Comparison of ENCODE assay signal across 1 cellular context in the genomic region with DNA sequence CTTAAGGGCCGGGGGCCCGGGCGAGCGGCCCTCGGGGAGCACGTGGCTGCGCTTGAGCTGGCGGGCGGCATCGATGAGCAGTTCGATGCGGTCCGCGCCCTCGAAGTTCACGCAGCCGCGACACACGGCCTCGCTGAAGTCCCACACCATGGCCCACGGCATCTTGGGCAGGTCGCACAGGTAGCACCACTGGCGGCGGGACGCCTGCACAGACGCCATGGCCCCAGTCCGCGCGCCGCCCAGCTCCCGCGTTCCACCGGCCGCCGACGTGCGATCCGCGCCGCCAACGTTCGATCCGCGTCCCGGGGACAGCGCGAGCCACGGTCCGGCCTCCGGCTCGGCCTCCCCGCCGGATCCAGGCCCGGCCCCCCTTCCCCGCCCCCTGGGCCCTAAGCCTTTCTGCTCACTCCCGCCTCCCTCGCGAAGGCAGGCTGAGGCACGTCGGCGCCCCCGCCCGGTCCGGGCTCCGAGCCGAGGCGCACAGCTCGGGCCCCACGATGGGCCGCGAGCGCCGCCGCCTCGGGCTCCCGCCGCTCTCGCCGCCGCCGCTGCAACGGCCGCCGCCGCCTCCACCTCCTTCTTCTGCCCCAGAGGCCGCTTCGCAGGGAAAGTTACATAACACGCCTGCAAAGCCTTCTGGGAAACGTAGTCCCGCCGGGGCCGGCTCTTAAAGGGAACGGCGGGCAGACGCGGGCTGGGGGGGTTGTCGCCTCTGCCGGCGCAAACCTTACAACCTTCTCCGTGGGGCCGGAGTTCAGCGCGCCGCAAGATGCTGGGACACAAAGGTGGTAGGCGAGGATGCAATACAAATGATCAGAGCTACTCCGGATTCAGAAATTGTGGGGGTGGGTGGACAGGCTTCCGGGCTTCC.
TF ChIP-seq lines count a peak whose summit lies in the region.

A gene with protein sequence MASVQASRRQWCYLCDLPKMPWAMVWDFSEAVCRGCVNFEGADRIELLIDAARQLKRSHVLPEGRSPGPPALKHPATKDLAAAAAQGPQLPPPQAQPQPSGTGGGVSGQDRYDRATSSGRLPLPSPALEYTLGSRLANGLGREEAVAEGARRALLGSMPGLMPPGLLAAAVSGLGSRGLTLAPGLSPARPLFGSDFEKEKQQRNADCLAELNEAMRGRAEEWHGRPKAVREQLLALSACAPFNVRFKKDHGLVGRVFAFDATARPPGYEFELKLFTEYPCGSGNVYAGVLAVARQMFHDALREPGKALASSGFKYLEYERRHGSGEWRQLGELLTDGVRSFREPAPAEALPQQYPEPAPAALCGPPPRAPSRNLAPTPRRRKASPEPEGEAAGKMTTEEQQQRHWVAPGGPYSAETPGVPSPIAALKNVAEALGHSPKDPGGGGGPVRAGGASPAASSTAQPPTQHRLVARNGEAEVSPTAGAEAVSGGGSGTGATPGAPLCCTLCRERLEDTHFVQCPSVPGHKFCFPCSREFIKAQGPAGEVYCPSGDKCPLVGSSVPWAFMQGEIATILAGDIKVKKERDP (minus strand): TSS at position 586 of the 871 bp plus-strand sequence. CDS start 367 bp downstream, at position 219.

TF ChIP-seq in K562, 482 proteins besides CTCF, POLR2A, EP300 and RAD21 (continued from another document and continues in another):
- TF ChIP-seq, protein P1, sequence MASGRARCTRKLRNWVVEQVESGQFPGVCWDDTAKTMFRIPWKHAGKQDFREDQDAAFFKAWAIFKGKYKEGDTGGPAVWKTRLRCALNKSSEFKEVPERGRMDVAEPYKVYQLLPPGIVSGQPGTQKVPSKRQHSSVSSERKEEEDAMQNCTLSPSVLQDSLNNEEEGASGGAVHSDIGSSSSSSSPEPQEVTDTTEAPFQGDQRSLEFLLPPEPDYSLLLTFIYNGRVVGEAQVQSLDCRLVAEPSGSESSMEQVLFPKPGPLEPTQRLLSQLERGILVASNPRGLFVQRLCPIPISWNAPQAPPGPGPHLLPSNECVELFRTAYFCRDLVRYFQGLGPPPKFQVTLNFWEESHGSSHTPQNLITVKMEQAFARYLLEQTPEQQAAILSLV (tag; IDR thresholded peaks at IDR 0.05), result no peak
- TF ChIP-seq ZNF311 (CRISPR knock-in tag; IDR thresholded peaks at IDR 0.05), result no peak
- TF ChIP-seq SMAD1 (IDR thresholded peaks at IDR 0.05; ENCODE audit: low read depth, low read length, partially characterized antibody), result peak; percentile 96
- TF ChIP-seq TFAM (CRISPR knock-in tag; conservative IDR thresholded peaks at IDR 0.05), result no peak
- no peak for TF ChIP-seq SMARCE1 (IDR thresholded peaks at IDR 0.05)
- TF ChIP-seq, protein P2, sequence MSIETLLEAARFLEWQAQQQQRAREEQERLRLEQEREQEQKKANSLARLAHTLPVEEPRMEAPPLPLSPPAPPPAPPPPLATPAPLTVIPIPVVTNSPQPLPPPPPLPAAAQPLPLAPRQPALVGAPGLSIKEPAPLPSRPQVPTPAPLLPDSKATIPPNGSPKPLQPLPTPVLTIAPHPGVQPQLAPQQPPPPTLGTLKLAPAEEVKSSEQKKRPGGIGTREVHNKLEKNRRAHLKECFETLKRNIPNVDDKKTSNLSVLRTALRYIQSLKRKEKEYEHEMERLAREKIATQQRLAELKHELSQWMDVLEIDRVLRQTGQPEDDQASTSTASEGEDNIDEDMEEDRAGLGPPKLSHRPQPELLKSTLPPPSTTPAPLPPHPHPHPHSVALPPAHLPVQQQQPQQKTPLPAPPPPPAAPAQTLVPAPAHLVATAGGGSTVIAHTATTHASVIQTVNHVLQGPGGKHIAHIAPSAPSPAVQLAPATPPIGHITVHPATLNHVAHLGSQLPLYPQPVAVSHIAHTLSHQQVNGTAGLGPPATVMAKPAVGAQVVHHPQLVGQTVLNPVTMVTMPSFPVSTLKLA (conservative IDR thresholded peaks at IDR 0.05), result peak in 1 of 2 experiments; percentile 29; a peak in 1 of 4 replicates
- no peak for TF ChIP-seq ZNF23 (CRISPR knock-in tag; IDR thresholded peaks at IDR 0.05)
- peak; percentile 57; the same call in 1 of the 2 replicates for TF ChIP-seq PHF8 (IDR thresholded peaks at IDR 0.05; ENCODE audit: borderline replicate concordance, low read length)
- TF ChIP-seq SIN3B (IDR thresholded peaks at IDR 0.05; ENCODE audit: low read depth), result peak; percentile 72
- TF ChIP-seq HMG20B (CRISPR knock-in tag; IDR thresholded peaks at IDR 0.05), result no peak
- TF ChIP-seq RBFOX2 (IDR thresholded peaks at IDR 0.05; ENCODE audit: low read depth, low read length), result peak; percentile 61
- TF ChIP-seq TCF3 (CRISPR knock-in tag; IDR thresholded peaks at IDR 0.05), result no peak
- TF ChIP-seq ZNF780A (CRISPR knock-in tag; IDR thresholded peaks at IDR 0.05), result no peak
- no peak for TF ChIP-seq ELF4 (CRISPR knock-in tag; IDR thresholded peaks at IDR 0.05)
- no peak for TF ChIP-seq TRIM28 (IDR thresholded peaks at IDR 0.05)
- no peak for TF ChIP-seq SMAD3 (CRISPR knock-in tag; conservative IDR thresholded peaks at IDR 0.05)
- no peak for TF ChIP-seq NR2F6 (CRISPR knock-in tag; IDR thresholded peaks at IDR 0.05)
- TF ChIP-seq, protein P3, sequence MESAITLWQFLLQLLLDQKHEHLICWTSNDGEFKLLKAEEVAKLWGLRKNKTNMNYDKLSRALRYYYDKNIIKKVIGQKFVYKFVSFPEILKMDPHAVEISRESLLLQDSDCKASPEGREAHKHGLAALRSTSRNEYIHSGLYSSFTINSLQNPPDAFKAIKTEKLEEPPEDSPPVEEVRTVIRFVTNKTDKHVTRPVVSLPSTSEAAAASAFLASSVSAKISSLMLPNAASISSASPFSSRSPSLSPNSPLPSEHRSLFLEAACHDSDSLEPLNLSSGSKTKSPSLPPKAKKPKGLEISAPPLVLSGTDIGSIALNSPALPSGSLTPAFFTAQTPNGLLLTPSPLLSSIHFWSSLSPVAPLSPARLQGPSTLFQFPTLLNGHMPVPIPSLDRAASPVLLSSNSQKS (CRISPR knock-in tag; IDR thresholded peaks at IDR 0.05), result no peak
- TF ChIP-seq, protein P4, sequence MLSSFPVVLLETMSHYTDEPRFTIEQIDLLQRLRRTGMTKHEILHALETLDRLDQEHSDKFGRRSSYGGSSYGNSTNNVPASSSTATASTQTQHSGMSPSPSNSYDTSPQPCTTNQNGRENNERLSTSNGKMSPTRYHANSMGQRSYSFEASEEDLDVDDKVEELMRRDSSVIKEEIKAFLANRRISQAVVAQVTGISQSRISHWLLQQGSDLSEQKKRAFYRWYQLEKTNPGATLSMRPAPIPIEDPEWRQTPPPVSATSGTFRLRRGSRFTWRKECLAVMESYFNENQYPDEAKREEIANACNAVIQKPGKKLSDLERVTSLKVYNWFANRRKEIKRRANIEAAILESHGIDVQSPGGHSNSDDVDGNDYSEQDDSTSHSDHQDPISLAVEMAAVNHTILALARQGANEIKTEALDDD (IDR thresholded peaks at IDR 0.05), result no peak
- TF ChIP-seq, protein P5, sequence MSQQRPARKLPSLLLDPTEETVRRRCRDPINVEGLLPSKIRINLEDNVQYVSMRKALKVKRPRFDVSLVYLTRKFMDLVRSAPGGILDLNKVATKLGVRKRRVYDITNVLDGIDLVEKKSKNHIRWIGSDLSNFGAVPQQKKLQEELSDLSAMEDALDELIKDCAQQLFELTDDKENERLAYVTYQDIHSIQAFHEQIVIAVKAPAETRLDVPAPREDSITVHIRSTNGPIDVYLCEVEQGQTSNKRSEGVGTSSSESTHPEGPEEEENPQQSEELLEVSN (IDR thresholded peaks at IDR 0.05; ENCODE audit: borderline replicate concordance in 1 of 2, extremely low read depth in 1 of 2, insufficient read depth in 1 of 2, insufficient read length in 1 of 2, low read depth in 1 of 2, low read length in 1 of 2, poor library complexity in 1 of 2, severe bottlenecking in 1 of 2), result peak; percentile 85 to 88
- no peak for TF ChIP-seq SNRNP70 (optimal IDR thresholded peaks at IDR 0.05; ENCODE audit: low read depth, low read length)
- no peak for TF ChIP-seq HDAC8 (tag; IDR thresholded peaks at IDR 0.05)
- TF ChIP-seq MCM7 (IDR thresholded peaks at IDR 0.05), result no peak
- no peak for TF ChIP-seq GTF2F1 (IDR thresholded peaks at IDR 0.05; ENCODE audit: low read depth, low read length)
- TF ChIP-seq SREBF2 (CRISPR knock-in tag; IDR thresholded peaks at IDR 0.05), result no peak
- no peak for TF ChIP-seq NFE2L1 (tag; IDR thresholded peaks at IDR 0.05; ENCODE audit: borderline replicate concordance, low read depth)
- TF ChIP-seq TRIM24 (IDR thresholded peaks at IDR 0.05), result peak in 1 of 2 experiments; percentile 18; a peak in 1 of 4 replicates
- TF ChIP-seq HDAC2 (IDR thresholded peaks at IDR 0.05), result peak; percentile 97; the same call in 1 of the 2 replicates
- TF ChIP-seq MTF1 (CRISPR knock-in tag; IDR thresholded peaks at IDR 0.05; ENCODE audit: borderline replicate concordance), result no peak
- TF ChIP-seq, protein P6, sequence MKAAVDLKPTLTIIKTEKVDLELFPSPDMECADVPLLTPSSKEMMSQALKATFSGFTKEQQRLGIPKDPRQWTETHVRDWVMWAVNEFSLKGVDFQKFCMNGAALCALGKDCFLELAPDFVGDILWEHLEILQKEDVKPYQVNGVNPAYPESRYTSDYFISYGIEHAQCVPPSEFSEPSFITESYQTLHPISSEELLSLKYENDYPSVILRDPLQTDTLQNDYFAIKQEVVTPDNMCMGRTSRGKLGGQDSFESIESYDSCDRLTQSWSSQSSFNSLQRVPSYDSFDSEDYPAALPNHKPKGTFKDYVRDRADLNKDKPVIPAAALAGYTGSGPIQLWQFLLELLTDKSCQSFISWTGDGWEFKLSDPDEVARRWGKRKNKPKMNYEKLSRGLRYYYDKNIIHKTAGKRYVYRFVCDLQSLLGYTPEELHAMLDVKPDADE (conservative IDR thresholded peaks at IDR 0.05; ENCODE audit: control insufficient read depth, low read depth, low read length), result peak; percentile 86
- no peak for TF ChIP-seq BRCA1 (IDR thresholded peaks at IDR 0.05)
- TF ChIP-seq BRCA1 (CRISPR knock-in tag; IDR thresholded peaks at IDR 0.05), result no peak
- no peak for TF ChIP-seq NR4A1 (CRISPR knock-in tag; IDR thresholded peaks at IDR 0.05)
- no peak for TF ChIP-seq NR4A1 (tag; IDR thresholded peaks at IDR 0.05)
- TF ChIP-seq CREM (IDR thresholded peaks at IDR 0.05; ENCODE audit: low read depth), result peak; percentile 85
- TF ChIP-seq SAFB (IDR thresholded peaks at IDR 0.05; ENCODE audit: borderline replicate concordance, low read depth, low read length), result peak; percentile 77
- TF ChIP-seq CBX1 (IDR thresholded peaks at IDR 0.05; ENCODE audit: low read depth), result no peak; the same call in 1 of the 2 replicates
- TF ChIP-seq SIN3A (IDR thresholded peaks at IDR 0.05; ENCODE audit: borderline replicate concordance in 2 of 2, control insufficient read depth in 1 of 2, low read depth in 2 of 2, low read length in 2 of 2), result peak in 1 of 2 experiments; percentile 4; a peak in 1 of 4 replicates
- TF ChIP-seq, protein P7, sequence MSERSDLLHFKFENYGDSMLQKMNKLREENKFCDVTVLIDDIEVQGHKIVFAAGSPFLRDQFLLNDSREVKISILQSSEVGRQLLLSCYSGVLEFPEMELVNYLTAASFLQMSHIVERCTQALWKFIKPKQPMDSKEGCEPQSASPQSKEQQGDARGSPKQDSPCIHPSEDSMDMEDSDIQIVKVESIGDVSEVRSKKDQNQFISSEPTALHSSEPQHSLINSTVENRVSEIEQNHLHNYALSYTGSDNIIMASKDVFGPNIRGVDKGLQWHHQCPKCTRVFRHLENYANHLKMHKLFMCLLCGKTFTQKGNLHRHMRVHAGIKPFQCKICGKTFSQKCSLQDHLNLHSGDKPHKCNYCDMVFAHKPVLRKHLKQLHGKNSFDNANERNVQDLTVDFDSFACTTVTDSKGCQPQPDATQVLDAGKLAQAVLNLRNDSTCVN (CRISPR knock-in tag; IDR thresholded peaks at IDR 0.05), result no peak
- TF ChIP-seq, protein P8, sequence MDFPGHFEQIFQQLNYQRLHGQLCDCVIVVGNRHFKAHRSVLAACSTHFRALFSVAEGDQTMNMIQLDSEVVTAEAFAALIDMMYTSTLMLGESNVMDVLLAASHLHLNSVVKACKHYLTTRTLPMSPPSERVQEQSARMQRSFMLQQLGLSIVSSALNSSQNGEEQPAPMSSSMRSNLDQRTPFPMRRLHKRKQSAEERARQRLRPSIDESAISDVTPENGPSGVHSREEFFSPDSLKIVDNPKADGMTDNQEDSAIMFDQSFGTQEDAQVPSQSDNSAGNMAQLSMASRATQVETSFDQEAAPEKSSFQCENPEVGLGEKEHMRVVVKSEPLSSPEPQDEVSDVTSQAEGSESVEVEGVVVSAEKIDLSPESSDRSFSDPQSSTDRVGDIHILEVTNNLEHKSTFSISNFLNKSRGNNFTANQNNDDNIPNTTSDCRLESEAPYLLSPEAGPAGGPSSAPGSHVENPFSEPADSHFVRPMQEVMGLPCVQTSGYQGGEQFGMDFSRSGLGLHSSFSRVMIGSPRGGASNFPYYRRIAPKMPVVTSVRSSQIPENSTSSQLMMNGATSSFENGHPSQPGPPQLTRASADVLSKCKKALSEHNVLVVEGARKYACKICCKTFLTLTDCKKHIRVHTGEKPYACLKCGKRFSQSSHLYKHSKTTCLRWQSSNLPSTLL (IDR thresholded peaks at IDR 0.05), result no peak
- no peak for TF ChIP-seq ZNF561 (CRISPR knock-in tag; conservative IDR thresholded peaks at IDR 0.05)
- TF ChIP-seq TBP (optimal IDR thresholded peaks at IDR 0.05; ENCODE audit: low read depth, low read length), result peak; percentile 45
- TF ChIP-seq, protein P9, sequence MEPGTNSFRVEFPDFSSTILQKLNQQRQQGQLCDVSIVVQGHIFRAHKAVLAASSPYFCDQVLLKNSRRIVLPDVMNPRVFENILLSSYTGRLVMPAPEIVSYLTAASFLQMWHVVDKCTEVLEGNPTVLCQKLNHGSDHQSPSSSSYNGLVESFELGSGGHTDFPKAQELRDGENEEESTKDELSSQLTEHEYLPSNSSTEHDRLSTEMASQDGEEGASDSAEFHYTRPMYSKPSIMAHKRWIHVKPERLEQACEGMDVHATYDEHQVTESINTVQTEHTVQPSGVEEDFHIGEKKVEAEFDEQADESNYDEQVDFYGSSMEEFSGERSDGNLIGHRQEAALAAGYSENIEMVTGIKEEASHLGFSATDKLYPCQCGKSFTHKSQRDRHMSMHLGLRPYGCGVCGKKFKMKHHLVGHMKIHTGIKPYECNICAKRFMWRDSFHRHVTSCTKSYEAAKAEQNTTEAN (CRISPR knock-in tag; IDR thresholded peaks at IDR 0.05), result no peak
- TF ChIP-seq TAF1 (IDR thresholded peaks at IDR 0.05; ENCODE audit: control insufficient read depth, extremely low read depth, insufficient read depth, low read length, severe bottlenecking), result peak; percentile 33
- TF ChIP-seq, protein P10, sequence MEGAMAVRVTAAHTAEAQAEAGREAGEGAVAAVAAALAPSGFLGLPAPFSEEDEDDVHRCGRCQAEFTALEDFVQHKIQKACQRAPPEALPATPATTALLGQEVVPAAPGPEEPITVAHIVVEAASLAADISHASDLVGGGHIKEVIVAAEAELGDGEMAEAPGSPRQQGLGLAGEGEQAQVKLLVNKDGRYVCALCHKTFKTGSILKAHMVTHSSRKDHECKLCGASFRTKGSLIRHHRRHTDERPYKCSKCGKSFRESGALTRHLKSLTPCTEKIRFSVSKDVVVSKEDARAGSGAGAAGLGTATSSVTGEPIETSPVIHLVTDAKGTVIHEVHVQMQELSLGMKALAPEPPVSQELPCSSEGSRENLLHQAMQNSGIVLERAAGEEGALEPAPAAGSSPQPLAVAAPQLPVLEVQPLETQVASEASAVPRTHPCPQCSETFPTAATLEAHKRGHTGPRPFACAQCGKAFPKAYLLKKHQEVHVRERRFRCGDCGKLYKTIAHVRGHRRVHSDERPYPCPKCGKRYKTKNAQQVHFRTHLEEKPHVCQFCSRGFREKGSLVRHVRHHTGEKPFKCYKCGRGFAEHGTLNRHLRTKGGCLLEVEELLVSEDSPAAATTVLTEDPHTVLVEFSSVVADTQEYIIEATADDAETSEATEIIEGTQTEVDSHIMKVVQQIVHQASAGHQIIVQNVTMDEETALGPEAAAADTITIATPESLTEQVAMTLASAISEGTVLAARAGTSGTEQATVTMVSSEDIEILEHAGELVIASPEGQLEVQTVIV (CRISPR knock-in tag; IDR thresholded peaks at IDR 0.05; ENCODE audit: borderline replicate concordance), result no peak
- TF ChIP-seq ZNF24 (IDR thresholded peaks at IDR 0.05), result no peak
- peak; percentile 78 for TF ChIP-seq CXXC5 (CRISPR knock-in tag; IDR thresholded peaks at IDR 0.05)
- TF ChIP-seq NFYB (IDR thresholded peaks at IDR 0.05; ENCODE audit: extremely low read depth, insufficient read length), result no peak
